Comparison of ENCODE assay signal across 15 cellular contexts in genomic region chr2:232700154-232700553, GRCh38. TPM values are rescaled to one million over a fixed set of nuclear protein-coding genes. Genes with fewer than 3 reads are reported as not detected.
A peak's percentile ranks its signal among the peaks of the same experiment; 100 is the strongest.
DNase-seq lines count a peak whose midpoint lies in the region; ATAC-seq, FAIRE-seq and TF ChIP-seq lines count a peak whose summit lies in the region.
"Had no signal": no experiment of that assay in that cellular context is flagged by ENCODE, and none has a peak within 500 bp of the region (broad histone marks: within the 10 kb centered on the region; RNA-seq: fewer than 3 reads in every experiment).

No MANE protein-coding gene starts in this region.

- H3K9ac ChIP-seq in OCI-LY1 (ENCODE audit: low read length), result 0 out of 2 replicates have a peak overlapping the region, but pooled peaks have one; percentile 10

- H3F3A ChIP-seq in OCI-LY1 (ENCODE audit: insufficient read depth, low read length), result no peaks in the 10 kb centered on the region

- H4K20me1 ChIP-seq in OCI-LY1 (ENCODE audit: insufficient read depth, low read length), result no peaks in the 10 kb centered on the region

- H3K36me3 ChIP-seq in OCI-LY1 (ENCODE audit: insufficient read depth, low read length) (peaks cover 40% of the 10 kb centered on the region), pancreas (peaks cover 0 to 5% (median 0%) of the 10 kb centered on the region in 3 donors)
- H3K36me3 ChIP-seq: ovary had no signal

- FAIRE-seq in pancreas (lab: Jason Lieb, UNC), result no peak
- FAIRE-seq: colon, GM12891 had no signal

- intact Hi-C loops in pancreas (cut with DNase I), result no loop called here

- no peak overlapping the region for H2AFZ ChIP-seq in OCI-LY1 (ENCODE audit: low read length)

- H3K27ac Mint-ChIP-seq in activated CD8-positive, alpha-beta memory T cell treated with anti-CD3 and anti-CD28 coated beads, Interleukin-2, amount 10 ng/mL, durations not matched to agents 7 days and 5 days, result no peak overlapping the region
- peak overlapping the region in 1 of 2 donors; percentile 39 for H3K27ac Mint-ChIP-seq in effector memory CD8-positive, alpha-beta T cell
- H3K27ac Mint-ChIP-seq in progenitor cell of endocrine pancreas, result peak overlapping the region; percentile 46

- H3K79me2 ChIP-seq in OCI-LY1 (ENCODE audit: insufficient read depth, low read length), result peaks cover 55% of the 10 kb centered on the region

- peaks cover 42% of the 10 kb centered on the region for H3K36me3 Mint-ChIP-seq in activated CD8-positive, alpha-beta memory T cell treated with anti-CD3 and anti-CD28 coated beads, Interleukin-2, amount 10 ng/mL, durations not matched to agents 7 days and 5 days
- H3K36me3 Mint-ChIP-seq in effector memory CD8-positive, alpha-beta T cell (ENCODE audit: insufficient read depth), result peaks cover 38% of the 10 kb centered on the region
- peaks cover 14% of the 10 kb centered on the region for H3K36me3 Mint-ChIP-seq in progenitor cell of endocrine pancreas (ENCODE audit: insufficient read depth)

- H3K9me3 ChIP-seq in OCI-LY1 (ENCODE audit: low read length) (no peaks in the 10 kb centered on the region), pancreas (no peaks in the 10 kb centered on the region)
- H3K9me3 ChIP-seq: ovary, upper lobe of left lung had no signal

- ATAC-seq in activated CD8-positive, alpha-beta memory T cell treated with anti-CD3 and anti-CD28 coated beads, Interleukin-2, amount 10 ng/mL, durations not matched to agents 7 days and 5 days, result no peak
- ATAC-seq in effector memory CD8-positive, alpha-beta T cell (replicated peaks), result no peak
- ATAC-seq in omental fat pad (ENCODE audit: low FRiP score) (no peak), pancreas (no peak)
- ATAC-seq: left ventricle myocardium superior had no signal

- H3K4me3 ChIP-seq in OCI-LY1 (ENCODE audit: low read depth, low read length, poor library complexity, severe bottlenecking), result no peak overlapping the region
- no peak overlapping the region for H3K4me3 ChIP-seq in pancreas
- H3K4me3 ChIP-seq: ovary, upper lobe of left lung had no signal

- CTCF ChIA-PET in activated CD8-positive, alpha-beta memory T cell treated with anti-CD3 and anti-CD28 coated beads, Interleukin-2, amount 10 ng/mL, durations not matched to agents 7 days and 5 days (lab: Charles Lee), result interaction anchor here (1.0 kb wide), 1 partner anchor 19 kb away, joined by 3 read pairs; no protein-coding TSS in a partner anchor

- TF ChIP-seq CTCF in OCI-LY1 (IDR thresholded peaks at IDR 0.05; ENCODE audit: low read length) (no peak), progenitor cell of endocrine pancreas (IDR thresholded peaks at IDR 0.05; ENCODE audit: unreplicated experiment) (no peak), omental fat pad (IDR thresholded peaks at IDR 0.05) (no peak), pancreas (IDR thresholded peaks at IDR 0.05) (no peak)

- DNase-seq in activated CD8-positive, alpha-beta memory T cell treated with anti-CD3 and anti-CD28 coated beads, Interleukin-2, amount 10 ng/mL, durations not matched to agents 7 days and 5 days, result no peak
- DNase-seq in activated CD8-positive, alpha-beta memory T cell treated with anti-CD3 and anti-CD28 coated beads, Interleukin-2, amount 50 U/mL, for 4 hours, result no peak
- DNase-seq in effector memory CD8-positive, alpha-beta T cell, result no peak
- no peak for DNase-seq in progenitor cell of endocrine pancreas (ENCODE audit: low spot score, unreplicated experiment)
- DNase-seq in omental fat pad (ENCODE audit: low spot score), result no peak
- DNase-seq in pancreas, result no peak
- DNase-seq in GF-D8 (lab: John Stamatoyannopoulos, UW), result no peak
- DNase-seq: activated CD4-positive, alpha-beta T cell treated with anti-CD3 and anti-CD28 coated beads, Interleukin-2, amount 50 U/mL, for 48 hours; left ventricle myocardium superior; NCI-H446; ovary; upper lobe of left lung had no signal

- H3K27me3 ChIP-seq in OCI-LY1 (ENCODE audit: insufficient read depth, low read length), result no peaks in the 10 kb centered on the region
- no peaks in the 10 kb centered on the region for H3K27me3 ChIP-seq in pancreas
- H3K27me3 ChIP-seq: ovary, upper lobe of left lung had no signal

- peak overlapping the region; percentile 75; the same call in 1 of the 2 replicates for H3K4me2 ChIP-seq in OCI-LY1 (ENCODE audit: low read length)

- no peaks in the 10 kb centered on the region for H3K27me3 Mint-ChIP-seq in activated CD8-positive, alpha-beta memory T cell treated with anti-CD3 and anti-CD28 coated beads, Interleukin-2, amount 10 ng/mL, durations not matched to agents 7 days and 5 days
- no peaks in the 10 kb centered on the region for H3K27me3 Mint-ChIP-seq in effector memory CD8-positive, alpha-beta T cell
- no peaks in the 10 kb centered on the region for H3K27me3 Mint-ChIP-seq in progenitor cell of endocrine pancreas

- H3K9me3 Mint-ChIP-seq in activated CD8-positive, alpha-beta memory T cell treated with anti-CD3 and anti-CD28 coated beads, Interleukin-2, amount 10 ng/mL, durations not matched to agents 7 days and 5 days (ENCODE audit: low read depth), result no peaks in the 10 kb centered on the region
- H3K9me3 Mint-ChIP-seq in effector memory CD8-positive, alpha-beta T cell, result no peaks in the 10 kb centered on the region
- H3K9me3 Mint-ChIP-seq in progenitor cell of endocrine pancreas (ENCODE audit: low read depth), result no peaks in the 10 kb centered on the region

- H3K4me1 Mint-ChIP-seq in activated CD8-positive, alpha-beta memory T cell treated with anti-CD3 and anti-CD28 coated beads, Interleukin-2, amount 10 ng/mL, durations not matched to agents 7 days and 5 days, result peaks cover 38% of the 10 kb centered on the region
- H3K4me1 Mint-ChIP-seq in effector memory CD8-positive, alpha-beta T cell (ENCODE audit: low read depth in 2 of 2), result peaks cover 42% of the 10 kb centered on the region in 2 donors
- H3K4me1 Mint-ChIP-seq in progenitor cell of endocrine pancreas (ENCODE audit: low read depth), result peaks cover 29% of the 10 kb centered on the region

- peak overlapping the region; percentile 14 for H3K4me3 Mint-ChIP-seq in activated CD8-positive, alpha-beta memory T cell treated with anti-CD3 and anti-CD28 coated beads, Interleukin-2, amount 10 ng/mL, durations not matched to agents 7 days and 5 days
- H3K4me3 Mint-ChIP-seq in effector memory CD8-positive, alpha-beta T cell, result peak overlapping the region; percentile 17 to 91
- H3K4me3 Mint-ChIP-seq in progenitor cell of endocrine pancreas (ENCODE audit: low read depth), result peak overlapping the region; percentile 36

- 69 to 78% methylated on average over 1 of the region's 1 CpG for WGBS in pancreas, 2 donors

- H3K4me1 ChIP-seq in OCI-LY1 (ENCODE audit: insufficient read depth, low read length, severe bottlenecking) (peaks cover 25% of the 10 kb centered on the region), pancreas (peaks cover 12 to 33% (median 33%) of the 10 kb centered on the region in 3 donors)

- H3K27ac ChIP-seq in OCI-LY1 (ENCODE audit: low read depth, low read length, poor library complexity, severe bottlenecking) (no peak overlapping the region), pancreas (no peak overlapping the region)
- H3K27ac ChIP-seq: ovary, upper lobe of left lung had no signal

- H3K9me2 ChIP-seq in OCI-LY1 (ENCODE audit: low read depth, low read length), result no peaks in the 10 kb centered on the region

RNA-seq across cellular contexts. Expression of gene GIGYF2, which starts 3.0 kb away (rescaled TPM):
- 10 to 100 TPM; 57.2 to 63.8 TPM for total RNA-seq in activated CD8-positive, alpha-beta memory T cell treated with anti-CD3 and anti-CD28 coated beads, Interleukin-2, amount 10 ng/mL, durations not matched to agents 7 days and 5 days
- 72.3 and 74.1 TPM in 2 replicates for total RNA-seq in progenitor cell of endocrine pancreas
- total RNA-seq in omental fat pad, result 10 to 100 TPM; 63.9 to 80.2 (median 72.2) TPM
- 10 to 100 TPM; 33.6 to 50.9 (median 41.7) TPM for total RNA-seq in pancreas
- polyA plus RNA-seq in pancreas, result 10 to 100 TPM; 17.4 to 19.5 TPM
